8 cellular contexts compared by ENCODE assay signal in the genomic region with DNA sequence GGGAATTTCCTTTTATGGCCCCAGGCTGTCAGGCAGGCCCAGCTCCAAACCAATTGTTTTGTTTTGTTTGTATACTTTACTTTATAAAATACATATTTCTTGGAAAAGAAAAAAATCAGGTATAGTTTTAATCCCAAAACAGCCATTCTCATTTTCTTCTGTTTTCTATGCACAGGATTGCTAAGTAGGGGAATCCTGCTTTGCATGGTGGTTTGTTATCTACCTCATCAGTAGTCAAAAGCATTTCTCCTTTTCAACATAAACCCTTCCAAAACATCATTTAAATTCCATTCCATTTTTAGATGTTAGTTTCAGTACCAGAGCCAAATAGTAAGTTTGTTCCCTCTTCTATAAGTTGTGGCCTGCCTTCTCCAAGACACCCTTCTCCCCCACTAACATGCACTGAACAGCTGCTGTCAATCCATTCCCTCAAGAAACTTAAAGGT. TPM values are rescaled to one million over a fixed set of nuclear protein-coding genes. Genes with fewer than 3 reads are reported as not detected.
A peak's percentile ranks its signal among the peaks of the same experiment; 100 is the strongest.
DNase-seq lines count a peak whose midpoint lies in the region; ATAC-seq and TF ChIP-seq lines count a peak whose summit lies in the region.

No MANE protein-coding gene starts in this region.

- no peak overlapping the region for H2BK12ac ChIP-seq in mesenchymal stem cell (ENCODE audit: low read length in 2 of 2)

- peaks cover 32% of the 10 kb centered on the region for H3K36me3 Mint-ChIP-seq in activated naive CD8-positive, alpha-beta T cell treated with anti-CD3 and anti-CD28 coated beads, Interleukin-2, amount 50 U/mL, for 24 hours (ENCODE audit: low read depth)
- H3K36me3 Mint-ChIP-seq in T-cell = peaks cover 30% of the 10 kb centered on the region

- H3K27me3 Mint-ChIP-seq in activated naive CD8-positive, alpha-beta T cell treated with anti-CD3 and anti-CD28 coated beads, Interleukin-2, amount 50 U/mL, for 24 hours = no peaks in the 10 kb centered on the region
- no peaks in the 10 kb centered on the region for H3K27me3 Mint-ChIP-seq in T-cell

- no peak overlapping the region for H2AFZ ChIP-seq in mesenchymal stem cell (ENCODE audit: low read depth, low read length)

- TF ChIP-seq CTCF in heart left ventricle (IDR thresholded peaks at IDR 0.05) = no peak

- peaks cover 20% of the 10 kb centered on the region for H3K79me1 ChIP-seq in mesenchymal stem cell (replicated peaks; ENCODE audit: low read length, poor library complexity, severe bottlenecking)

- no peaks in the 10 kb centered on the region for H3K9me3 Mint-ChIP-seq in activated naive CD8-positive, alpha-beta T cell treated with anti-CD3 and anti-CD28 coated beads, Interleukin-2, amount 50 U/mL, for 24 hours
- no peaks in the 10 kb centered on the region for H3K9me3 Mint-ChIP-seq in T-cell

- no peak overlapping the region for H3K14ac ChIP-seq in mesenchymal stem cell (ENCODE audit: low read length in 2 of 2)

- ATAC-seq in heart left ventricle (no peak), left cardiac atrium (no peak), T-cell (replicated peaks in 1 of 4) (no peak), left colon (no peak)
- no peak for ATAC-seq in activated naive CD8-positive, alpha-beta T cell treated with anti-CD3 and anti-CD28 coated beads, Interleukin-2, amount 50 U/mL, for 24 hours

- peak overlapping the region in 9 of 12 donors; percentile 42 to 96 (median 90) for H3K4me3 ChIP-seq in heart left ventricle
- H3K4me3 ChIP-seq in mesenchymal stem cell (ENCODE audit: insufficient read depth in 1 of 2, low read depth in 1 of 2, low read length in 2 of 2) = peak overlapping the region in 1 of 2 experiments; percentile 16
- no peak overlapping the region for H3K4me3 ChIP-seq in urinary bladder (ENCODE audit: low read depth, low read length)

- no peak overlapping the region for H4K8ac ChIP-seq in mesenchymal stem cell (ENCODE audit: low read length)

- H3K4me2 ChIP-seq in mesenchymal stem cell (ENCODE audit: low read length, poor library complexity, severe bottlenecking) = no peak overlapping the region

- peaks cover 25% of the 10 kb centered on the region for H3K4me1 Mint-ChIP-seq in activated naive CD8-positive, alpha-beta T cell treated with anti-CD3 and anti-CD28 coated beads, Interleukin-2, amount 50 U/mL, for 24 hours
- peaks cover 20 to 44% (median 33%) of the 10 kb centered on the region in 3 donors for H3K4me1 Mint-ChIP-seq in T-cell

- H4K91ac ChIP-seq in mesenchymal stem cell (ENCODE audit: low read length) = no peak overlapping the region

- peak overlapping the region; percentile 64 for H3K4me3 Mint-ChIP-seq in activated naive CD8-positive, alpha-beta T cell treated with anti-CD3 and anti-CD28 coated beads, Interleukin-2, amount 50 U/mL, for 24 hours
- H3K4me3 Mint-ChIP-seq in T-cell = peak overlapping the region in 1 of 3 donors; percentile 35

- H2BK15ac ChIP-seq in mesenchymal stem cell (ENCODE audit: low read depth, poor library complexity, severe bottlenecking) = no peak overlapping the region

- no peaks in the 10 kb centered on the region for H3K9me3 ChIP-seq in heart left ventricle
- H3K9me3 ChIP-seq in mesenchymal stem cell (ENCODE audit: control insufficient read depth, low read length) = no peaks in the 10 kb centered on the region

- H2BK5ac ChIP-seq in mesenchymal stem cell (ENCODE audit: low read depth, low read length, poor library complexity, severe bottlenecking) = no peak overlapping the region

- POLR2A ChIA-PET in T-cell (lab: Charles Lee) = interaction anchor here in 1 of 2 donors (0.6 kb wide), 1 partner anchor 28 kb away, joined by 3 read pairs; no protein-coding TSS in a partner anchor

- H3K27me3 ChIP-seq in heart left ventricle = no peaks in the 10 kb centered on the region
- no peaks in the 10 kb centered on the region for H3K27me3 ChIP-seq in mesenchymal stem cell (ENCODE audit: control insufficient read depth in 1 of 2, insufficient read depth in 1 of 2, low read length in 2 of 2)

- H3K4me1 ChIP-seq in heart left ventricle (peaks cover 17 to 76% (median 54%) of the 10 kb centered on the region in 12 donors), mesenchymal stem cell (ENCODE audit: control insufficient read depth, insufficient read depth, low read depth, low read length) (peaks cover 23% of the 10 kb centered on the region), urinary bladder (ENCODE audit: insufficient read depth) (no peaks in the 10 kb centered on the region)

- CTCF ChIA-PET in T-cell (lab: Charles Lee) = interaction anchor here (0.6 to 1.6 kb wide), 4 partner anchors 12 to 76 kb away, joined by 3 to 6 read pairs (median 4); partner anchors contain the start of genes TPP1 (in 2 of the 2) and MRPL17 (in 1 of the 2)

- H3K4ac ChIP-seq in mesenchymal stem cell (ENCODE audit: low read depth in 1 of 2, low read length in 2 of 2) = no peak overlapping the region

- intact Hi-C loops in heart left ventricle (cut with DNase I) (loop anchor here in 1 of 10 donors (2.0 kb wide), 1 partner anchor 76 kb away; the partner anchor contains the start of gene MRPL17), left cardiac atrium (cut with DNase I) (no loop called here), left colon (cut with DNase I, micrococcal nuclease) (no loop called here)

- H3K36me3 ChIP-seq in heart left ventricle (peaks cover 0 to 51% (median 42%) of the 10 kb centered on the region in 9 donors), mesenchymal stem cell (ENCODE audit: control insufficient read depth in 1 of 2, insufficient read depth in 2 of 2, low read depth in 1 of 2, low read length in 2 of 2) (peaks cover 37 to 46% of the 10 kb centered on the region in 2 experiments), urinary bladder (ENCODE audit: insufficient read depth) (peaks cover 2% of the 10 kb centered on the region)

- DNase-seq in heart left ventricle (no peak), left cardiac atrium (no peak), mesenchymal stem cell (no peak), T-cell (no peak), left colon (no peak), T1000 (lab: John Stamatoyannopoulos, UW) (no peak)
- DNase-seq in activated naive CD8-positive, alpha-beta T cell treated with anti-CD3 and anti-CD28 coated beads, Interleukin-2, amount 50 U/mL, for 24 hours = no peak

- peak overlapping the region; percentile 89 for H3K9ac ChIP-seq in mesenchymal stem cell (ENCODE audit: low read length)

- H3K23ac ChIP-seq in mesenchymal stem cell (ENCODE audit: low read length in 2 of 2) = no peak overlapping the region

- H3K27ac ChIP-seq in heart left ventricle (peak overlapping the region; percentile 83 to 99 (median 98)), mesenchymal stem cell (ENCODE audit: low read length, poor library complexity, severe bottlenecking) (peak overlapping the region; percentile 74), urinary bladder (ENCODE audit: low read depth) (peak overlapping the region; percentile 80)

- H2BK120ac ChIP-seq in mesenchymal stem cell (ENCODE audit: low read depth, low read length) = no peak overlapping the region

- no peak overlapping the region for H2AK5ac ChIP-seq in mesenchymal stem cell (ENCODE audit: low read length, severe bottlenecking)

- H3K27ac Mint-ChIP-seq in activated naive CD8-positive, alpha-beta T cell treated with anti-CD3 and anti-CD28 coated beads, Interleukin-2, amount 50 U/mL, for 24 hours = no peak overlapping the region
- peak overlapping the region in 1 of 2 donors; percentile 89 for H3K27ac Mint-ChIP-seq in T-cell

- TF ChIP-seq POLR2A in heart left ventricle (IDR thresholded peaks at IDR 0.05) = no peak

- H3K18ac ChIP-seq in mesenchymal stem cell (ENCODE audit: low read depth in 1 of 2, low read length in 2 of 2) = no peak overlapping the region

RNA-seq across cellular contexts. Expression of gene ILK, which starts 3.6 kb away (rescaled TPM):
- total RNA-seq in heart left ventricle (100 to 1,000 TPM; 177 to 259 (median 222) TPM), left cardiac atrium (100 to 1,000 TPM; 166 to 183 TPM), urinary bladder (216 TPM), T-cell (100 to 1,000 TPM in 2 of 5 donors, 10 to 100 TPM in 3; 49.3 to 111 (median 99.4) TPM), left colon (100 to 1,000 TPM in 1 of 2 donors, 10 to 100 TPM in 1; 92.7 to 149 TPM)
- polyA plus RNA-seq in heart left ventricle (100 to 1,000 TPM; 220 to 288 TPM), urinary bladder (578 TPM)
- polyA plus RNA-seq in mesenchymal stem cell (2013, experiment 1 of 2) = 309 TPM
- 311 TPM for polyA plus RNA-seq in mesenchymal stem cell (2013, experiment 2 of 2)

RNA-seq across cellular contexts. Expression of gene RRP8, which starts 3.8 kb away (rescaled TPM):
- 10 to 100 TPM; 11.2 to 23.5 (median 18.0) TPM for total RNA-seq in heart left ventricle
- 10 to 100 TPM; 16.6 to 17.4 TPM for polyA plus RNA-seq in heart left ventricle
- 10 to 100 TPM; 14.2 to 18.0 TPM for total RNA-seq in left cardiac atrium
- 21.1 TPM for polyA plus RNA-seq in mesenchymal stem cell (2013, experiment 1 of 2)
- 22.0 TPM for polyA plus RNA-seq in mesenchymal stem cell (2013, experiment 2 of 2)
- 14.2 TPM for total RNA-seq in urinary bladder
- 24.8 TPM for polyA plus RNA-seq in urinary bladder
- total RNA-seq in T-cell = 10 to 100 TPM; 24.5 to 35.5 (median 32.2) TPM
- 10 to 100 TPM; 16.5 to 16.8 TPM for total RNA-seq in left colon

RNA-seq across cellular contexts. Expression of gene TAF10, which starts 4.8 kb away (rescaled TPM):
- 100 to 1,000 TPM in 4 of 9 donors, 10 to 100 TPM in 5; 42.3 to 153 (median 99.0) TPM for total RNA-seq in heart left ventricle
- polyA plus RNA-seq in heart left ventricle = 100 to 1,000 TPM in 1 of 2 donors, 10 to 100 TPM in 1; 50.8 to 155 TPM
- 100 to 1,000 TPM; 102 to 105 TPM for total RNA-seq in left cardiac atrium
- 187 TPM for polyA plus RNA-seq in mesenchymal stem cell (2013, experiment 1 of 2)
- polyA plus RNA-seq in mesenchymal stem cell (2013, experiment 2 of 2) = 195 TPM
- total RNA-seq in urinary bladder = 12.4 TPM
- polyA plus RNA-seq in urinary bladder = 65.3 TPM
- total RNA-seq in T-cell = 100 to 1,000 TPM in 4 of 5 donors, 10 to 100 TPM in 1; 99.4 to 152 (median 144) TPM
- 100 to 1,000 TPM; 113 to 146 TPM for total RNA-seq in left colon

RNA-seq across cellular contexts. Expression of gene TPP1, which starts 12.0 kb away (rescaled TPM):
- 100 to 1,000 TPM in 2 of 9 donors, 10 to 100 TPM in 7; 48.7 to 169 (median 81.2) TPM for total RNA-seq in heart left ventricle
- polyA plus RNA-seq in heart left ventricle = 10 to 100 TPM; 38.5 to 39.5 TPM
- total RNA-seq in left cardiac atrium = 10 to 100 TPM; 69.5 to 87.7 TPM
- 425 TPM for polyA plus RNA-seq in mesenchymal stem cell (2013, experiment 1 of 2)
- polyA plus RNA-seq in mesenchymal stem cell (2013, experiment 2 of 2) = 399 TPM
- total RNA-seq in urinary bladder = 48.9 TPM
- polyA plus RNA-seq in urinary bladder = 101 TPM
- total RNA-seq in T-cell = 100 to 1,000 TPM in 3 of 5 donors, 10 to 100 TPM in 2; 67.4 to 168 (median 132) TPM
- 100 to 1,000 TPM in 1 of 2 donors, 10 to 100 TPM in 1; 71.7 to 105 TPM for total RNA-seq in left colon

RNA-seq across cellular contexts. Expression of gene DCHS1, which starts 48.4 kb away (rescaled TPM):
- total RNA-seq in heart left ventricle (10 to 100 TPM in 6 of 9 donors, 1 to 10 TPM in 3; 5.5 to 19.6 (median 11.4) TPM), left cardiac atrium (10 to 100 TPM; 14.4 to 15.8 TPM), urinary bladder (49.2 TPM), T-cell (10 to 100 TPM in 3 of 5 donors, 1 to 10 TPM in 2; 4.9 to 14.8 (median 10.4) TPM), left colon (1 to 10 TPM; 2.8 to 7.6 TPM)
- polyA plus RNA-seq in heart left ventricle (1 to 10 TPM; 3.6 to 6.6 TPM), urinary bladder (28.6 TPM)
- polyA plus RNA-seq in mesenchymal stem cell (2013, experiment 1 of 2) = 13.2 TPM
- 12.1 TPM for polyA plus RNA-seq in mesenchymal stem cell (2013, experiment 2 of 2)
